Comparison of ENCODE assay signal across 12 cellular contexts in genomic region chr3:141380987-141381386, GRCh38. TPM values are rescaled to one million over a fixed set of nuclear protein-coding genes. Genes with fewer than 3 reads are reported as not detected.
DNase-seq lines count a peak whose midpoint lies in the region; ATAC-seq and TF ChIP-seq lines count a peak whose summit lies in the region.
"Had no signal": no experiment of that assay in that cellular context is flagged by ENCODE, and none has a peak within 500 bp of the region (broad histone marks: within the 10 kb centered on the region; RNA-seq: fewer than 3 reads in every experiment).

No MANE protein-coding gene starts in this region.

- H2AFZ ChIP-seq in OCI-LY1 (ENCODE audit: low read length) (no peak overlapping the region), SK-N-SH (ENCODE audit: low read depth) (no peak overlapping the region)

- peak overlapping the region; percentile 45 for H3K9ac ChIP-seq in OCI-LY1 (ENCODE audit: low read length)
- H3K9ac ChIP-seq in SK-N-SH, result no peak overlapping the region

- no peaks in the 10 kb centered on the region for H3K9me2 ChIP-seq in OCI-LY1 (ENCODE audit: low read depth, low read length)
- no peaks in the 10 kb centered on the region for H3K9me2 ChIP-seq in SK-N-SH

- H3K4me2 ChIP-seq in OCI-LY1 (ENCODE audit: low read length) (peak overlapping the region; percentile 41), SK-N-SH (no peak overlapping the region)

- CTCF ChIA-PET in CD8-positive, alpha-beta memory T cell (lab: Charles Lee), result interaction anchor here (1.4 to 2.3 kb wide), 3 partner anchors 20 to 74 kb away, joined by 4 to 11 read pairs (median 8); no protein-coding TSS in a partner anchor
- CTCF ChIA-PET in SK-N-SH (lab: Yijun Ruan, JAX), result interaction anchor here (1.3 to 6.1 kb wide), 3 partner anchors 9 to 69 kb away, joined by 3 to 42 read pairs (median 5); no protein-coding TSS in a partner anchor

- H3K27ac Mint-ChIP-seq in CD8-positive, alpha-beta memory T cell, result peak overlapping the region in 5 of 8 donors; percentile 6 to 98 (median 45)

- no peak for TF ChIP-seq EP300 in SK-N-SH (IDR thresholded peaks at IDR 0.05; ENCODE audit: borderline replicate concordance in 1 of 2, low read depth in 1 of 2, low read length in 1 of 2)

- TF ChIP-seq CTCF in OCI-LY1 (IDR thresholded peaks at IDR 0.05; ENCODE audit: low read length) (no peak), SK-N-SH (IDR thresholded peaks at IDR 0.05) (no peak)

- no peak for TF ChIP-seq RAD21 in SK-N-SH (IDR thresholded peaks at IDR 0.05; ENCODE audit: low read length)

- WGBS in SK-N-SH (ENCODE audit: low lambda C conversion rate), result 88% methylated on average over 2 of the region's 2 CpGs

- no peaks in the 10 kb centered on the region for H3K9me3 Mint-ChIP-seq in CD8-positive, alpha-beta memory T cell

- H3F3A ChIP-seq in OCI-LY1 (ENCODE audit: insufficient read depth, low read length), result no peaks in the 10 kb centered on the region
- peaks cover 4% of the 10 kb centered on the region for H3F3A ChIP-seq in SK-N-SH (replicated peaks; ENCODE audit: insufficient read depth)

- H3K27me3 Mint-ChIP-seq in CD8-positive, alpha-beta memory T cell, result no peaks in the 10 kb centered on the region

- peaks cover 2 to 4% (median 2%) of the 10 kb centered on the region in 3 donors for H3K36me3 Mint-ChIP-seq in CD8-positive, alpha-beta memory T cell

- peaks cover 26 to 40% (median 39%) of the 10 kb centered on the region in 3 donors for H3K4me1 Mint-ChIP-seq in CD8-positive, alpha-beta memory T cell

- peak; percentile 44 for ATAC-seq in GM19452 (IDR thresholded peaks at IDR 0.05; ENCODE audit: unreplicated experiment)
- ATAC-seq in HG02943 (IDR thresholded peaks at IDR 0.05; ENCODE audit: low read depth, unreplicated experiment), result peak; percentile 41
- ATAC-seq in HG03097 (IDR thresholded peaks at IDR 0.05; ENCODE audit: low FRiP score, unreplicated experiment), result no peak
- ATAC-seq: right cardiac atrium had no signal

- H3K79me2 ChIP-seq in OCI-LY1 (ENCODE audit: insufficient read depth, low read length) (peaks cover 7% of the 10 kb centered on the region; the same call in 1 of the 2 replicates), SK-N-SH (ENCODE audit: insufficient read depth) (no peaks in the 10 kb centered on the region; the same call in 1 of the 2 replicates)

- no peaks in the 10 kb centered on the region for H3K36me3 ChIP-seq in CD8-positive, alpha-beta memory T cell (ENCODE audit: insufficient read depth, low read length)
- H3K36me3 ChIP-seq in OCI-LY1 (ENCODE audit: insufficient read depth, low read length) (peaks cover 6% of the 10 kb centered on the region; the same call in 1 of the 2 replicates), SK-N-SH (replicated peaks in 1 of 2; ENCODE audit: control insufficient read depth in 1 of 2, insufficient read depth in 2 of 2, low read length in 1 of 2) (peaks cover 6 to 24% of the 10 kb centered on the region in 2 experiments)

- no peak overlapping the region for H3K27ac ChIP-seq in CD8-positive, alpha-beta memory T cell (ENCODE audit: low read depth, low read length)
- H3K27ac ChIP-seq in OCI-LY1 (ENCODE audit: low read depth, low read length, poor library complexity, severe bottlenecking), result peak overlapping the region; percentile 97
- no peak overlapping the region for H3K27ac ChIP-seq in SK-N-SH (ENCODE audit: low read depth in 2 of 2, low read length in 1 of 2)
- H3K27ac ChIP-seq: gastrocnemius medialis had no signal

- H3K4me3 ChIP-seq in CD8-positive, alpha-beta memory T cell (ENCODE audit: low read length), result no peak overlapping the region
- no peak overlapping the region for H3K4me3 ChIP-seq in OCI-LY1 (ENCODE audit: low read depth, low read length, poor library complexity, severe bottlenecking)
- H3K4me3 ChIP-seq in SK-N-SH (ENCODE audit: low read depth in 2 of 2, low read length in 1 of 2), result no peak overlapping the region
- H3K4me3 ChIP-seq: gastrocnemius medialis had no signal

- H3K27me3 ChIP-seq in CD8-positive, alpha-beta memory T cell (ENCODE audit: insufficient read depth, low read length, poor library complexity, severe bottlenecking), result no peaks in the 10 kb centered on the region
- H3K27me3 ChIP-seq in OCI-LY1 (ENCODE audit: insufficient read depth, low read length) (no peaks in the 10 kb centered on the region), SK-N-SH (ENCODE audit: insufficient read depth) (no peaks in the 10 kb centered on the region)
- H3K27me3 ChIP-seq: gastrocnemius medialis had no signal

- H3K4me1 ChIP-seq in CD8-positive, alpha-beta memory T cell (ENCODE audit: insufficient read depth, low read length), result peaks cover 8% of the 10 kb centered on the region
- H3K4me1 ChIP-seq in OCI-LY1 (ENCODE audit: insufficient read depth, low read length, severe bottlenecking) (peaks cover 84% of the 10 kb centered on the region), SK-N-SH (ENCODE audit: control insufficient read depth in 1 of 2, insufficient read depth in 2 of 2, low read depth in 1 of 2, low read length in 1 of 2) (peaks cover 2 to 9% of the 10 kb centered on the region in 2 experiments; a peak in 3 of 4 replicates)

- no peaks in the 10 kb centered on the region for H3K9me3 ChIP-seq in CD8-positive, alpha-beta memory T cell (ENCODE audit: low read length)
- H3K9me3 ChIP-seq in OCI-LY1 (ENCODE audit: low read length), result peaks cover 3% of the 10 kb centered on the region; the same call in 1 of the 2 replicates
- H3K9me3 ChIP-seq in SK-N-SH, result no peaks in the 10 kb centered on the region
- H3K9me3 ChIP-seq: gastrocnemius medialis had no signal

- peak overlapping the region in 1 of 7 donors; percentile 48 for H3K4me3 Mint-ChIP-seq in CD8-positive, alpha-beta memory T cell

- H4K20me1 ChIP-seq in OCI-LY1 (ENCODE audit: insufficient read depth, low read length) (no peaks in the 10 kb centered on the region), SK-N-SH (ENCODE audit: insufficient read depth) (no peaks in the 10 kb centered on the region)

- POLR2A ChIA-PET in CD8-positive, alpha-beta memory T cell (lab: Charles Lee), result no interaction called here
- POLR2A ChIA-PET in SK-N-SH (lab: Yijun Ruan, JAX), result no interaction called here

- no peak for DNase-seq in CD8-positive, alpha-beta memory T cell
- DNase-seq in globus pallidus (ENCODE audit: low spot score), result no peak
- DNase-seq in T1000 (lab: John Stamatoyannopoulos, UW), result no peak
- no peak for DNase-seq in SK-N-SH
- DNase-seq: gastrocnemius medialis, mammary epithelial cell, NCI-H1048, right cardiac atrium had no signal

TF ChIP-seq in SK-N-SH, 30 proteins besides CTCF, POLR2A, EP300 and RAD21:
- no peak for TF ChIP-seq FOXM1 (IDR thresholded peaks at IDR 0.05; ENCODE audit: low read depth)
- no peak for TF ChIP-seq FOSL2 (IDR thresholded peaks at IDR 0.05; ENCODE audit: borderline replicate concordance, low read depth)
- no peak for TF ChIP-seq FOXJ3 (CRISPR knock-in tag; IDR thresholded peaks at IDR 0.05)
- TF ChIP-seq, protein P1, sequence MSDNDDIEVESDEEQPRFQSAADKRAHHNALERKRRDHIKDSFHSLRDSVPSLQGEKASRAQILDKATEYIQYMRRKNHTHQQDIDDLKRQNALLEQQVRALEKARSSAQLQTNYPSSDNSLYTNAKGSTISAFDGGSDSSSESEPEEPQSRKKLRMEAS (IDR thresholded peaks at IDR 0.05; ENCODE audit: low read depth), result no peak
- no peak for TF ChIP-seq NRF1 (IDR thresholded peaks at IDR 0.05; ENCODE audit: low read depth, low read length)
- no peak for TF ChIP-seq REST (IDR thresholded peaks at IDR 0.05; ENCODE audit: low read depth, low read length)
- no peak for TF ChIP-seq CHD2 (IDR thresholded peaks at IDR 0.05; ENCODE audit: low read length, partially characterized antibody)
- TF ChIP-seq RXRA (IDR thresholded peaks at IDR 0.05; ENCODE audit: borderline replicate concordance, low read depth), result no peak
- TF ChIP-seq RCOR1 (IDR thresholded peaks at IDR 0.05; ENCODE audit: low read length), result no peak

RNA-seq across cellular contexts. Expression of gene ZBTB38, which starts 12.7 kb away (rescaled TPM):
- 10 to 100 TPM; 78.6 to 87.1 TPM for total RNA-seq in CD8-positive, alpha-beta memory T cell
- 115 TPM for polyA plus RNA-seq in CD8-positive, alpha-beta memory T cell
- 10.1 and 11.3 TPM in 2 replicates for polyA plus RNA-seq in SK-N-SH (2012; rRNA removed)
- 11.6 and 11.7 TPM in 2 replicates for polyA plus RNA-seq in SK-N-SH (2012; cell fraction: cytosol; rRNA removed)
- polyA plus RNA-seq in SK-N-SH (2012; cell fraction: nucleus; rRNA removed), result 20.0 and 21.9 TPM in 2 replicates
